In the genomic region with DNA sequence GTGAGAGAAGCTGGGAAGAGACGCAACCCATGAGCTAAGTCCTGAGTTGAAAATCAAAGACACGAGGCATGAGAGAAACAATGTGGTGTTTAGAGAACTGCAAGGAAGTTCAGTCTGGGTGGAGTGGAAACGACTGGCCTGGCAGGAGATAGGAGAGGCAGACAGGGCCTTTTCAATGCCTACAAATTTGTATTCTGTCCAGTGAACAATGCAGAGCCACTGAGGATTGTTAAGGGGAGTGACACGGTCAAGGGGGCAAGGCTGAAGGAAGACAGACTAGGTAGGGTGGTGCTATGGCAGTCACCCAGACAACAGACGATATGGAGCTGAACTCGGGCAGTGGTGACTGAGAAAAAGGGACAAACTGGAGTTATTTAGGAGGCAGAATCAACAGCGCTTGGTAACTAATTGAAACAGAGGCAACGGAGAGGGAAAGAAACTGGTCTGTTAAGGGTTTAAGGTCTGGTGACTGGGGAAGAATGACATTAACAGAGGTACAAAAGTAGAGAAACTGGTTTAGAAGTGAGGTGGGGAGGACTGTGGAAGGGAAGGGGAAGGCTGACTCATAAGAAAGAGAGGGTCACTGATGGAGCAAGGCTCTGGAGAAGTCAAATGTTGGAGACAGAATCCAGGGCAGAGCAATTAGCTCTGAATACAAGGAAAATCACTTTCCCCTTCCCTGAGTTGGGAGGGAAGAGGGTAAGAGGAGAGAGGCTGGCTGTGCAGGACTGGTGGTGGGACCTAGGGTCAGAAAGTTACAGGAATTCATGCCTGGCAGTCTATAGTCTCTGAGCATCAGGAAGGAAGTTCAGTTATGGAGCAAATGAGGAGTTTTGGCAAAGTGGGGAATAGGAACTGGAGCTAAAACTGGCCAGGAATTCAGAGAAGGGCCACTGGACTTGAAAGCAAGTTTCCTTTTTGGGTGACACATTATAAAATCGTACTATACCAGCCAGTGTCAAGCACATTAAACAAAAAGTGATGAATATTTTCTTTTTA, we compare ENCODE assay signal across 10 cellular contexts.
DNase-seq lines count a peak whose midpoint lies in the region; ATAC-seq and TF ChIP-seq lines count a peak whose summit lies in the region.
"Had no signal": no experiment of that assay in that cellular context is flagged by ENCODE, and none has a peak within 500 bp of the region (broad histone marks: within the 10 kb centered on the region; RNA-seq: fewer than 3 reads in every experiment).

No MANE protein-coding gene starts in this region.

- H3K27me3 Mint-ChIP-seq in Calu3 (ENCODE audit: unreplicated experiment) = no peaks in the 10 kb centered on the region
- no peaks in the 10 kb centered on the region for H3K27me3 Mint-ChIP-seq in activated naive CD4-positive, alpha-beta T cell treated with anti-CD3 and anti-CD28 coated beads for 36 hours (ENCODE audit: low read depth)

- no TSS peak for BruUV-seq in Calu3 (replicated peaks; lab: Mats Ljungman, UMichigan)

- H3K4me1 Mint-ChIP-seq in Calu3 (ENCODE audit: low read depth, unreplicated experiment) = peaks cover 14% of the 10 kb centered on the region
- peaks cover 7% of the 10 kb centered on the region for H3K4me1 Mint-ChIP-seq in activated naive CD4-positive, alpha-beta T cell treated with anti-CD3 and anti-CD28 coated beads for 36 hours (ENCODE audit: low read depth)

- peak overlapping the region; percentile 57 for H3K27ac Mint-ChIP-seq in Calu3 (ENCODE audit: unreplicated experiment)
- no peak overlapping the region for H3K27ac Mint-ChIP-seq in activated naive CD4-positive, alpha-beta T cell treated with anti-CD3 and anti-CD28 coated beads for 36 hours

- H3K36me3 ChIP-seq in neuron (ENCODE audit: insufficient read depth, low read length) = peaks cover 8% of the 10 kb centered on the region

- H3K4me3 Mint-ChIP-seq in Calu3 (ENCODE audit: low read depth, unreplicated experiment) = peak overlapping the region; percentile 39
- H3K4me3 Mint-ChIP-seq in activated naive CD4-positive, alpha-beta T cell treated with anti-CD3 and anti-CD28 coated beads for 36 hours = no peak overlapping the region

- peak overlapping the region; percentile 2 for H3K4me3 ChIP-seq in neuron (ENCODE audit: low read length)

- no peaks in the 10 kb centered on the region for H3K27me3 ChIP-seq in neuron (ENCODE audit: insufficient read depth, low read length)

- CTCF ChIA-PET in Calu3 (lab: Charles Lee) = interaction anchor here (0.5 to 0.6 kb wide), 2 partner anchors 48 to 195 kb away, joined by 3 to 9 read pairs; no protein-coding TSS in a partner anchor
- CTCF ChIA-PET in activated naive CD4-positive, alpha-beta T cell treated with anti-CD3 and anti-CD28 coated beads for 36 hours (lab: Charles Lee) = interaction anchor here (0.6 to 1.4 kb wide), 2 partner anchors 17 to 78 kb away, joined by 3 read pairs; no protein-coding TSS in a partner anchor

- peak; percentile 29 for DNase-seq in Calu3
- peak; percentile 43 for DNase-seq in amniotic epithelial cell (ENCODE audit: low read depth)
- no peak for DNase-seq in Right ventricle myocardium superior
- DNase-seq in stimulated activated CD4-positive, alpha-beta T cell treated with anti-CD3 and anti-CD28 coated beads, Interleukin-1b, Interleukin-23, amount 100 ng/mL, for 48 hours = no peak
- no peak for DNase-seq in activated naive CD4-positive, alpha-beta T cell treated with anti-CD3 and anti-CD28 coated beads for 36 hours
- no peak for DNase-seq in activated naive CD4-positive, alpha-beta T cell (lab: John Stamatoyannopoulos, UW)
- DNase-seq: amygdala, occipital lobe had no signal

- intact Hi-C loops in Calu3 (cut with micrococcal nuclease; ENCODE audit: unreplicated experiment) = no loop called here
- intact Hi-C loops in Right ventricle myocardium superior (cut with DNase I) = no loop called here
- intact Hi-C loops in activated naive CD4-positive, alpha-beta T cell treated with anti-CD3 and anti-CD28 coated beads for 36 hours (cut with micrococcal nuclease) = no loop called here

- TF ChIP-seq CTCF in Calu3 (IDR thresholded peaks at IDR 0.05; ENCODE audit: unreplicated experiment) = no peak

- H3K4me1 ChIP-seq in neuron (ENCODE audit: insufficient read depth, low read length) = peaks cover 44% of the 10 kb centered on the region

- no peaks in the 10 kb centered on the region for H3K36me3 Mint-ChIP-seq in Calu3 (ENCODE audit: insufficient read depth, unreplicated experiment)
- no peaks in the 10 kb centered on the region for H3K36me3 Mint-ChIP-seq in activated naive CD4-positive, alpha-beta T cell treated with anti-CD3 and anti-CD28 coated beads for 36 hours (ENCODE audit: low read depth)

- ATAC-seq in Right ventricle myocardium superior (ENCODE audit: poor library complexity) (peak; percentile 54), GM18517 (IDR thresholded peaks at IDR 0.05; ENCODE audit: unreplicated experiment) (no peak)

- H3K9me3 ChIP-seq in neuron (ENCODE audit: low read length) = peaks cover 1% of the 10 kb centered on the region

- H2AFZ ChIP-seq in neuron (ENCODE audit: low read depth, low read length) = no peak overlapping the region

- H3K9me3 Mint-ChIP-seq in Calu3 (ENCODE audit: low read depth, unreplicated experiment) = no peaks in the 10 kb centered on the region
- no peaks in the 10 kb centered on the region for H3K9me3 Mint-ChIP-seq in activated naive CD4-positive, alpha-beta T cell treated with anti-CD3 and anti-CD28 coated beads for 36 hours

Comparison
In these comparisons a context has a peak if more than half of its experiments do, and no peak if none do; other contexts are left out.
1. DNase-seq: peak in Calu3 (single experiment) and amniotic epithelial cell (single experiment); none in Right ventricle myocardium superior (single experiment), stimulated activated CD4-positive, alpha-beta T cell treated with anti-CD3 and anti-CD28 coated beads, Interleukin-1b, Interleukin-23, amount 100 ng/mL, for 48 hours (single experiment), activated naive CD4-positive, alpha-beta T cell treated with anti-CD3 and anti-CD28 coated beads for 36 hours (single experiment) and activated naive CD4-positive, alpha-beta T cell (0 of 4).